10 cellular contexts compared by ENCODE assay signal in genomic region chr1:172588296-172589291, GRCh38. TPM values are rescaled to one million over a fixed set of nuclear protein-coding genes. Genes with fewer than 3 reads are reported as not detected.
DNase-seq lines count a peak whose midpoint lies in the region; ATAC-seq, FAIRE-seq and TF ChIP-seq lines count a peak whose summit lies in the region.
"Had no signal": no experiment of that assay in that cellular context is flagged by ENCODE, and none has a peak within 500 bp of the region (broad histone marks: within the 10 kb centered on the region; RNA-seq: fewer than 3 reads in every experiment).

No MANE protein-coding gene starts in this region.

- peak; percentile 73 for ATAC-seq in HG02885 (IDR thresholded peaks at IDR 0.05; ENCODE audit: poor library complexity, unreplicated experiment)
- peak; percentile 91 to 95 for ATAC-seq in activated T-cell treated with anti-CD3 and anti-CD28 coated beads, Interleukin-2, amount 50 U/mL, for 72 hours (replicated peaks in 1 of 2)

- FAIRE-seq in keratinocyte (lab: Jason Lieb, UNC): no peak

- H3K27ac ChIP-seq in keratinocyte (ENCODE audit: control insufficient read depth, insufficient read depth, low read length) (peak overlapping the region; percentile 47), stomach (peak overlapping the region in 2 of 5 donors; percentile 29 to 40)

- H3K27me3 ChIP-seq in keratinocyte (ENCODE audit: control insufficient read depth, extremely low read depth, insufficient read depth, low read length) (no peaks in the 10 kb centered on the region), H7 (ENCODE audit: control insufficient read depth, insufficient read depth, low read length) (no peaks in the 10 kb centered on the region), stomach (no peaks in the 10 kb centered on the region)

- H2AFZ ChIP-seq in keratinocyte (ENCODE audit: control insufficient read depth, low read length): no peak overlapping the region

- peaks cover 2 to 4% of the 10 kb centered on the region in 2 donors for H3K9me3 Mint-ChIP-seq in activated T-cell treated with anti-CD3 and anti-CD28 coated beads, Interleukin-2, amount 50 U/mL, for 72 hours

- TF ChIP-seq EP300 in stomach (IDR thresholded peaks at IDR 0.05): no peak

- no peaks in the 10 kb centered on the region for H3K9me3 ChIP-seq in keratinocyte (ENCODE audit: control insufficient read depth, low read depth, low read length)
- no peaks in the 10 kb centered on the region for H3K9me3 ChIP-seq in stomach

- H3K27me3 Mint-ChIP-seq in activated T-cell treated with anti-CD3 and anti-CD28 coated beads, Interleukin-2, amount 50 U/mL, for 72 hours (ENCODE audit: low read depth): no peaks in the 10 kb centered on the region
- H3K27me3 Mint-ChIP-seq: IgD-negative memory B cell had no signal

- no peak for TF ChIP-seq POLR2A in stomach (IDR thresholded peaks at IDR 0.05)

- no peaks in the 10 kb centered on the region for H3K9me1 ChIP-seq in keratinocyte (ENCODE audit: control insufficient read depth, extremely low read depth, insufficient read depth, low read length)

- H3K27ac Mint-ChIP-seq in activated T-cell treated with anti-CD3 and anti-CD28 coated beads, Interleukin-2, amount 50 U/mL, for 72 hours: peak overlapping the region; percentile 43
- H3K27ac Mint-ChIP-seq: nephron had no signal

- H3K4me1 ChIP-seq in keratinocyte (ENCODE audit: control insufficient read depth, extremely low read depth, insufficient read depth, low read length): peaks cover 31% of the 10 kb centered on the region
- peaks cover 0 to 19% (median 0%) of the 10 kb centered on the region in 4 donors for H3K4me1 ChIP-seq in stomach

- H4K20me1 ChIP-seq in keratinocyte (ENCODE audit: control insufficient read depth, extremely low read depth, insufficient read depth, low read length): no peaks in the 10 kb centered on the region

- no peak overlapping the region for H3K9ac ChIP-seq in keratinocyte (ENCODE audit: control insufficient read depth, extremely low read depth, insufficient read depth, low read length)

- WGBS in stomach, 5 donors: 59 to 77% (median 74%) methylated on average over 7 of the region's 7 CpGs

- no peaks in the 10 kb centered on the region for H3K79me2 ChIP-seq in keratinocyte (ENCODE audit: control insufficient read depth, insufficient read depth, low read length)

- DNase-seq in AG20443 (ENCODE audit: low spot score) (peak; percentile 73), keratinocyte (ENCODE audit: low read depth, low spot score) (no peak), NCI-H1092 (lab: John Stamatoyannopoulos, UW) (no peak), H7 (no peak), stomach (no peak)
- peak; percentile 19 to 22 for DNase-seq in activated T-cell treated with anti-CD3 and anti-CD28 coated beads, Interleukin-2, amount 50 U/mL, for 72 hours
- DNase-seq in activated effector memory CD4-positive, alpha-beta T cell treated with Interleukin-2 at 50 U/mL for 16 hours: no peak

- H3K4me2 ChIP-seq in keratinocyte (ENCODE audit: control insufficient read depth, extremely low read depth, insufficient read depth, low read depth, low read length): peak overlapping the region; percentile 55

- peak overlapping the region; percentile 43 to 74 for H3K4me3 Mint-ChIP-seq in activated T-cell treated with anti-CD3 and anti-CD28 coated beads, Interleukin-2, amount 50 U/mL, for 72 hours
- H3K4me3 Mint-ChIP-seq: IgD-negative memory B cell, nephron had no signal

- peaks cover 23% of the 10 kb centered on the region for H3K4me1 Mint-ChIP-seq in activated T-cell treated with anti-CD3 and anti-CD28 coated beads, Interleukin-2, amount 50 U/mL, for 72 hours (ENCODE audit: low read depth)
- H3K4me1 Mint-ChIP-seq: nephron had no signal

- H3K36me3 ChIP-seq in keratinocyte (ENCODE audit: control insufficient read depth in 2 of 2, extremely low read depth in 1 of 2, insufficient read depth in 2 of 2, low read length in 2 of 2) (peaks cover 9 to 14% of the 10 kb centered on the region in 2 experiments), H7 (replicated peaks; ENCODE audit: control insufficient read depth, insufficient read depth, low read length) (peaks cover 7% of the 10 kb centered on the region), stomach (peaks cover 8 to 46% (median 37%) of the 10 kb centered on the region in 4 donors)

- no peak overlapping the region for H3K4me3 ChIP-seq in keratinocyte (ENCODE audit: control insufficient read depth in 2 of 3, extremely low read depth in 1 of 3, insufficient read depth in 2 of 3, low read depth in 1 of 3, low read length in 3 of 3)
- no peak overlapping the region for H3K4me3 ChIP-seq in H7 (ENCODE audit: insufficient read depth, low read depth, low read length)
- no peak overlapping the region for H3K4me3 ChIP-seq in stomach

- TF ChIP-seq CTCF in keratinocyte (optimal IDR thresholded peaks at IDR 0.05 in 1 of 3, IDR thresholded peaks at IDR 0.05 in 1 of 3, conservative IDR thresholded peaks at IDR 0.05 in 1 of 3; ENCODE audit: extremely low read depth in 1 of 3, insufficient read depth in 2 of 3, low read length in 3 of 3): no peak
- no peak for TF ChIP-seq CTCF in stomach (IDR thresholded peaks at IDR 0.05)

- intact Hi-C loops in stomach (cut with DNase I; ENCODE audit: low total_unique reads): no loop called here

- dilution Hi-C loops in keratinocyte (cut with MboI; ENCODE audit: extremely low pct_ligation_motif_present, low sequenced_read_pairs): no loop called here

- peaks cover 16 to 41% of the 10 kb centered on the region in 2 donors for H3K36me3 Mint-ChIP-seq in activated T-cell treated with anti-CD3 and anti-CD28 coated beads, Interleukin-2, amount 50 U/mL, for 72 hours (ENCODE audit: insufficient read depth in 2 of 2)

RNA-seq across cellular contexts. Expression of gene SUCO, which starts 55.6 kb away (rescaled TPM):
- 10 to 100 TPM; 27.6 to 31.3 TPM for total RNA-seq in activated T-cell treated with anti-CD3 and anti-CD28 coated beads, Interleukin-2, amount 50 U/mL, for 72 hours
- polyA plus RNA-seq in keratinocyte (8.3 to 13.8 TPM (median 11.2 TPM) in 3 replicates), stomach (1 to 10 TPM; 4.9 to 8.9 (median 5.0) TPM)
- 57.4 TPM for polyA plus RNA-seq in keratinocyte (2011; ENCODE audit: low read depth)
- polyA plus RNA-seq in keratinocyte (2011; cell fraction: cytosol; rRNA removed): 3.6 and 7.6 TPM in 2 replicates
- 13.3 and 21.4 TPM in 2 replicates for polyA plus RNA-seq in keratinocyte (2011; cell fraction: nucleus; rRNA removed)
- 10.2 and 13.5 TPM in 2 replicates for polyA plus RNA-seq in keratinocyte (2012; ENCODE audit: low replicate concordance)
- 3.2 to 21.3 TPM (median 15.4 TPM) in 3 replicates for polyA minus RNA-seq in keratinocyte
- 8.8 TPM for polyA minus RNA-seq in keratinocyte (2011; cell fraction: cytosol; rRNA and poly(A)+ RNA removed)
- 24.3 and 38.9 TPM in 2 replicates for polyA minus RNA-seq in keratinocyte (2011; cell fraction: nucleus; rRNA and poly(A)+ RNA removed)
- total RNA-seq in H7 (2014; rRNA removed; shearing (Covaris generic)): 32.7 and 44.7 TPM in 2 replicates
- total RNA-seq in stomach: 10 to 100 TPM; 12.5 to 83.7 (median 23.9) TPM

Comparison
In these comparisons a context has a peak if more than half of its experiments do, and no peak if none do; other contexts are left out.
1. DNase-seq: peak in AG20443 (single experiment) and activated T-cell treated with anti-CD3 and anti-CD28 coated beads, Interleukin-2, amount 50 U/mL, for 72 hours (2 of 2); none in keratinocyte (single experiment), activated effector memory CD4-positive, alpha-beta T cell treated with Interleukin-2 at 50 U/mL for 16 hours (single experiment), NCI-H1092 (single experiment), H7 (single experiment) and stomach (single experiment).